ENCODE assay signal across 8 cellular contexts in the genomic region with DNA sequence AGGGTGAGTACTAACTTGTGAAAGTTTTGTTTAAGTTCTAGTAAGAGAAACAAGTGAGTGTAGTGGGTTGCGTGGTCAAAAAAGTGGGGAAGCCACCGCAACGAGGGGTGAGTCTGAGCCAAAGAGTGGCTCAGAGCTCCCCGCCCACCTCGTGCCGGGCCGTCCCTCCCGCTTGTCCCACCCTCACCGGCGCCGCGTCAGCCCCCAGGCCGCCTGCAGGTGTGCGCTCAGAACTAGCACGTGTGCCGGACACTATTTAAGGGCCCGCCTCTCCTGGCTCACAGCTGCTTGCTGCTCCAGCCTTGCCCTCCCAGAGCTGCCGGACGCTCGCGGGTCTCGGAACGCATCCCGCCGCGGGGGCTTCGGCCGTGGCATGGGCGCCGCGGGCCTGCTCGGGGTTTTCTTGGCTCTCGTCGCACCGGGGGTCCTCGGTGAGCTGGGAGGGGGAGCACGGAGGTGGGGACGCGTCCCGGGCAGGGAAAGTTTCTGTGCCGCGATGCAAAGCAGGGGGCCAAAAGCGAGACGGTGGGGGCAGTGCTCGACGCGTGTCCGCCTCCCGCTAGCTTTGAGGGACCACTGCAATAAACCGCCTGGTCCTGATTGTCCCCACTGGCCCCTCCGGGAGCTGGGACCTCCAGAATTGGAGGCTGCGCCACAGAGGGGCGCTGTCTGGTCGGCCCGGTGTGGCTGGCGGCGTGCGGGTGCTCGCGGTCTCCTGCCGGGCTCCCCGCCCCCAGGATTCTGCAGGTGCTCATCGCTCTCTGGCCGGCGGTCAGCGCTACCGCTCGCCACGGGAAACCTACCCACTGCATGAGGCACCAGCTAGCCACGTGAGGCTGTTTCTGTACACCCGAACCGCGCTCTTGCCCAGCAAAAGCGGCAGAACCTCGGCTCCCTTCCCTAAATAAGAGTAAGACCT. TPM values are rescaled to one million over a fixed set of nuclear protein-coding genes. Genes with fewer than 3 reads are reported as not detected.
A peak's percentile ranks its signal among the peaks of the same experiment; 100 is the strongest.
DNase-seq lines count a peak whose midpoint lies in the region; ATAC-seq and FAIRE-seq lines count a peak whose summit lies in the region.

A gene (plus strand): TSS at position 283 of the 919 bp plus-strand sequence. CDS start 91 bp downstream, at position 374.

- H3K36me3 ChIP-seq in CD4-positive, CD25-positive, alpha-beta regulatory T cell (ENCODE audit: control insufficient read depth, insufficient read depth, low read length): no peaks in the 10 kb centered on the region

- peak within 1 kb of the TSS in 3 of 4 donors; percentile 33 to 59 (median 51) for H3K4me3 Mint-ChIP-seq in CD4-positive, CD25-positive, alpha-beta regulatory T cell

- peaks cover 37% of the 10 kb centered on the region for H3K27me3 Mint-ChIP-seq in CD4-positive, CD25-positive, alpha-beta regulatory T cell

- FAIRE-seq in GM19239 (lab: Jason Lieb, UNC): peak; percentile 75

- no peak within 1 kb of the TSS for H3K27ac Mint-ChIP-seq in CD4-positive, CD25-positive, alpha-beta regulatory T cell

- no peak within 1 kb of the TSS for H3K27ac ChIP-seq in CD4-positive, CD25-positive, alpha-beta regulatory T cell (ENCODE audit: insufficient read depth, low read length, poor library complexity, severe bottlenecking)

- H3K4me1 Mint-ChIP-seq in CD4-positive, CD25-positive, alpha-beta regulatory T cell: peaks cover 0 to 12% (median 10%) of the 10 kb centered on the region in 4 donors

- no peaks in the 10 kb centered on the region for H3K9me3 ChIP-seq in CD4-positive, CD25-positive, alpha-beta regulatory T cell (ENCODE audit: control insufficient read depth in 2 of 2, low read length in 2 of 2)

- ATAC-seq in CD4-positive, CD25-positive, alpha-beta regulatory T cell (ENCODE audit: low read depth in 2 of 2): peak; percentile 60 to 62
- peak; percentile 82 for ATAC-seq in HG03439 (IDR thresholded peaks at IDR 0.05; ENCODE audit: unreplicated experiment)
- peak; percentile 97 for ATAC-seq in left lobe of liver

- DNase-seq in CD4-positive, CD25-positive, alpha-beta regulatory T cell: peak in 2 of 3 donors; percentile 15 to 35
- peak; percentile 33 for DNase-seq in GM19239 (ENCODE audit: insufficient read length, low spot score)
- peak in 4 of 5 donors; percentile 6 to 20 (median 14) for DNase-seq in T-helper 1 cell
- DNase-seq in T47D (ENCODE audit: low read depth in 1 of 2, low spot score in 1 of 2): peak; percentile 64 to 66
- DNase-seq in left lobe of liver (ENCODE audit: low spot score): peak; percentile 53
- peak; percentile 63 for DNase-seq in stimulated activated CD4-positive, alpha-beta T cell treated with anti-CD3 and anti-CD28 coated beads, Interleukin-4, amount 100 ng/mL, for 24 hours
- no peak for DNase-seq in middle frontal gyrus (ENCODE audit: extremely low spot score, low spot score)

- in situ Hi-C loops in T47D (cut with HindIII; ENCODE audit: low pct_unique_long_range_greater_than_20kb, low sequenced_read_pairs): no loop called here

- no peak within 1 kb of the TSS for H3K4me3 ChIP-seq in CD4-positive, CD25-positive, alpha-beta regulatory T cell (ENCODE audit: low read depth, low read length)

- H3K36me3 Mint-ChIP-seq in CD4-positive, CD25-positive, alpha-beta regulatory T cell: no peaks in the 10 kb centered on the region

- H3K9me3 Mint-ChIP-seq in CD4-positive, CD25-positive, alpha-beta regulatory T cell: peaks cover 0 to 4% (median 0%) of the 10 kb centered on the region in 7 donors

- H3K27me3 ChIP-seq in CD4-positive, CD25-positive, alpha-beta regulatory T cell (ENCODE audit: control insufficient read depth, insufficient read depth, low read length): peaks cover 53% of the 10 kb centered on the region

- H3K4me1 ChIP-seq in CD4-positive, CD25-positive, alpha-beta regulatory T cell (ENCODE audit: control insufficient read depth, insufficient read depth, low read length, poor library complexity, severe bottlenecking): peaks cover 12% of the 10 kb centered on the region

RNA-seq across cellular contexts. Expression of the gene that starts here (rescaled TPM):
- total RNA-seq in CD4-positive, CD25-positive, alpha-beta regulatory T cell: 0.22 TPM
- polyA plus RNA-seq in CD4-positive, CD25-positive, alpha-beta regulatory T cell: under 1 TPM in 3 of 4 donors, not detected in 1; 0.25 to 0.69 (median 0.33) TPM
- total RNA-seq in left lobe of liver: 0.08 TPM

Comparison
In these comparisons a context has a peak if more than half of its experiments do, and no peak if none do; other contexts are left out.
1. Peak in DNase-seq and ATAC-seq in CD4-positive, CD25-positive, alpha-beta regulatory T cell; RNA of the gene not detected or under 1 TPM.
2. Peak in DNase-seq and ATAC-seq in left lobe of liver; RNA of the gene not detected or under 1 TPM.